In the genomic region with DNA sequence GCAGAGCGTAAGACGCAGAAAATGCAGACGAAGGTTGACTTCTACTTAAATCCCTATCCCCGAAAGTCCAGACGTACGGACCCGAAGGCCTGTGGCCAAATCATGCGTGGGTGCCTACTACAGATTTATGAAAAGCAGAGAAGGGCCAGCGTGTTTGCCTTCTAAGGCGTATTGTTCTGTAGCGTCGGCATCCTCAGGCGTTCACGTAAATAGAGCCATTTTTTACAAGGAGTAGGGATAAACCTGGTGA, we compare ENCODE assay signal across 9 cellular contexts. TPM values are rescaled to one million over a fixed set of nuclear protein-coding genes. Genes with fewer than 3 reads are reported as not detected.
DNase-seq lines count a peak whose midpoint lies in the region; ATAC-seq and TF ChIP-seq lines count a peak whose summit lies in the region.
"Had no signal": no experiment of that assay in that cellular context is flagged by ENCODE, and none has a peak within 500 bp of the region (broad histone marks: within the 10 kb centered on the region; RNA-seq: fewer than 3 reads in every experiment).

No MANE protein-coding gene starts in this region.

- in situ Hi-C loops in KBM-7 (cut with MboI; ENCODE audit: low pct_unique_long_range_greater_than_20kb, low sequenced_read_pairs): no loop called here

- WGBS in thymus: 35% methylated on average over 14 of the region's 14 CpGs

- DNase-seq in activated T-cell treated with anti-CD3 and anti-CD28 coated beads, Interleukin-2, amount 50 U/mL, for 24 hours: peak; percentile 35
- DNase-seq in activated T-cell treated with anti-CD3 and anti-CD28 coated beads for 4 hours (no peak), choroid plexus epithelial cell (ENCODE audit: low read depth) (no peak), mesothelial cell of epicardium (ENCODE audit: low spot score in 2 of 2, unreplicated experiment in 2 of 2) (no peak), KBM-7 (no peak), GOT3 (lab: John Stamatoyannopoulos, UW) (no peak)

- no peaks in the 10 kb centered on the region for H3K9me3 ChIP-seq in thymus (ENCODE audit: control insufficient read depth)

- H3K4me1 Mint-ChIP-seq in activated T-cell treated with anti-CD3 and anti-CD28 coated beads, Interleukin-2, amount 50 U/mL, for 24 hours (ENCODE audit: low read depth): peaks cover 48% of the 10 kb centered on the region
- H3K4me1 Mint-ChIP-seq in mesothelial cell of epicardium: peaks cover 20% of the 10 kb centered on the region

- H3K9me3 Mint-ChIP-seq in activated T-cell treated with anti-CD3 and anti-CD28 coated beads, Interleukin-2, amount 50 U/mL, for 24 hours: no peaks in the 10 kb centered on the region
- H3K9me3 Mint-ChIP-seq in mesothelial cell of epicardium: no peaks in the 10 kb centered on the region

- H3K4me3 ChIP-seq in choroid plexus epithelial cell (ENCODE audit: low read depth, low read length) (peak overlapping the region; percentile 64), thymus (ENCODE audit: low read length) (peak overlapping the region; percentile 51)
- H3K4me3 ChIP-seq: BLaER1 had no signal

- H3K27ac Mint-ChIP-seq in activated T-cell treated with anti-CD3 and anti-CD28 coated beads, Interleukin-2, amount 50 U/mL, for 24 hours: peak overlapping the region; percentile 29
- no peak overlapping the region for H3K27ac Mint-ChIP-seq in mesothelial cell of epicardium

- TF ChIP-seq CTCF in choroid plexus epithelial cell (conservative IDR thresholded peaks at IDR 0.05; ENCODE audit: low read depth, low read length) (no peak), mesothelial cell of epicardium (IDR thresholded peaks at IDR 0.05; ENCODE audit: unreplicated experiment) (no peak)

- no peak for ATAC-seq in GM21737 (IDR thresholded peaks at IDR 0.05; ENCODE audit: unreplicated experiment)

- no peaks in the 10 kb centered on the region for H3K36me3 Mint-ChIP-seq in activated T-cell treated with anti-CD3 and anti-CD28 coated beads, Interleukin-2, amount 50 U/mL, for 24 hours (ENCODE audit: low read depth)
- no peaks in the 10 kb centered on the region for H3K36me3 Mint-ChIP-seq in mesothelial cell of epicardium

- peaks cover 67% of the 10 kb centered on the region for H3K27me3 Mint-ChIP-seq in activated T-cell treated with anti-CD3 and anti-CD28 coated beads, Interleukin-2, amount 50 U/mL, for 24 hours
- peaks cover 62% of the 10 kb centered on the region for H3K27me3 Mint-ChIP-seq in mesothelial cell of epicardium (ENCODE audit: low read depth)

- H3K27ac ChIP-seq in thymus (ENCODE audit: low read depth): no peak overlapping the region
- H3K27ac ChIP-seq: BLaER1 had no signal

- peaks cover 11% of the 10 kb centered on the region for H3K4me1 ChIP-seq in thymus (ENCODE audit: control insufficient read depth, insufficient read depth, low read length)
- H3K4me1 ChIP-seq: BLaER1 had no signal

- peaks cover 40% of the 10 kb centered on the region for H3K27me3 ChIP-seq in thymus (ENCODE audit: control insufficient read depth, insufficient read depth)
- H3K27me3 ChIP-seq: BLaER1 had no signal

- no peaks in the 10 kb centered on the region for H3K36me3 ChIP-seq in thymus (ENCODE audit: control insufficient read depth, insufficient read depth)
- H3K36me3 ChIP-seq: BLaER1 had no signal

- H3K4me3 Mint-ChIP-seq in activated T-cell treated with anti-CD3 and anti-CD28 coated beads, Interleukin-2, amount 50 U/mL, for 24 hours: peak overlapping the region; percentile 75
- H3K4me3 Mint-ChIP-seq in mesothelial cell of epicardium: peak overlapping the region; percentile 54

RNA-seq across cellular contexts. Expression of a gene that starts 0.2 kb away (rescaled TPM):
- 0.18 to 0.23 TPM (median 0.20 TPM) in 3 replicates for total RNA-seq in mesothelial cell of epicardium
- polyA plus RNA-seq in thymus: 1.3 TPM

RNA-seq across cellular contexts. Expression of a gene that starts 40.8 kb away (rescaled TPM):
- 43.6 to 48.0 TPM (median 47.8 TPM) in 3 replicates for total RNA-seq in mesothelial cell of epicardium
- polyA plus RNA-seq in thymus: 16.1 TPM
